Comparison of ENCODE assay signal across 1 cellular context in the genomic region with DNA sequence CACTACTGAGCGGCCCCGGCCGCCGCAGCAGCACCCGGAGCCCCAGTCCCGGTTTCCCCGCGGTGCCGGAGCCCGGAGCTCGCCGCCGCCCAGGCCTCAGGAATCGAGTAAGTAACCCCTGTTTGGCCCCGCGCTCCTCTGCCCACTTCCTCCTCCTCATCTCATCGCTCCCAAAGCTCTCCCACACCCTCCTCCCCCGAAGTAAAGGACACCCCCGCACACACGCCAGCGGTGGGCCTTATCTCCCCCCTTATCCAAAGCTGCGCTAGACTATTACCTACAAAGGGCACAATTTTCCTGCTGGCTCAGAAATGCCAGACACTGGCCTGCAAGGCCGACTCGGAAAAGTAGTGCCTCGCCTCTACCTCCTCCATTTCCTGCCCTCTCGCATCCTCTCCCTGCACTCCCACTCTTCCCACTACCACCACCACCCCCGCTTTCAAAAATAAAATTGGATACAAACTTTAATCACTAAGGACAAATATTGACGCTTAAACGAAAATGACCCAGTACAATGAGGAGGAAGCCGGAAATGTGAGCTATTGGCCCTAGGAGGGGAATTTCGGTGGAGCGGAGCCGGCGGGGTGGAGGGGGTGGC.
A peak's percentile ranks its signal among the peaks of the same experiment; 100 is the strongest.
TF ChIP-seq lines count a peak whose summit lies in the region.

No MANE protein-coding gene starts in this region.

TF ChIP-seq in HEK293, 187 proteins besides CTCF, POLR2A, EP300 and RAD21 (continued from another document and continues in another):
- TF ChIP-seq ZNF518A (tag by site-specific recombination; conservative IDR thresholded peaks at IDR 0.05; ENCODE audit: low read depth), result no peak
- TF ChIP-seq, protein P1, sequence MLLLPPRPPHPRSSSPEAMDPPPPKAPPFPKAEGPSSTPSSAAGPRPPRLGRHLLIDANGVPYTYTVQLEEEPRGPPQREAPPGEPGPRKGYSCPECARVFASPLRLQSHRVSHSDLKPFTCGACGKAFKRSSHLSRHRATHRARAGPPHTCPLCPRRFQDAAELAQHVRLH (tag by site-specific recombination; IDR thresholded peaks at IDR 0.05), result no peak
- TF ChIP-seq, protein P2, sequence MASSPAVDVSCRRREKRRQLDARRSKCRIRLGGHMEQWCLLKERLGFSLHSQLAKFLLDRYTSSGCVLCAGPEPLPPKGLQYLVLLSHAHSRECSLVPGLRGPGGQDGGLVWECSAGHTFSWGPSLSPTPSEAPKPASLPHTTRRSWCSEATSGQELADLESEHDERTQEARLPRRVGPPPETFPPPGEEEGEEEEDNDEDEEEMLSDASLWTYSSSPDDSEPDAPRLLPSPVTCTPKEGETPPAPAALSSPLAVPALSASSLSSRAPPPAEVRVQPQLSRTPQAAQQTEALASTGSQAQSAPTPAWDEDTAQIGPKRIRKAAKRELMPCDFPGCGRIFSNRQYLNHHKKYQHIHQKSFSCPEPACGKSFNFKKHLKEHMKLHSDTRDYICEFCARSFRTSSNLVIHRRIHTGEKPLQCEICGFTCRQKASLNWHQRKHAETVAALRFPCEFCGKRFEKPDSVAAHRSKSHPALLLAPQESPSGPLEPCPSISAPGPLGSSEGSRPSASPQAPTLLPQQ (tag by site-specific recombination; IDR thresholded peaks at IDR 0.05), result peak; percentile 62
- TF ChIP-seq ZNF354C (tag by site-specific recombination; IDR thresholded peaks at IDR 0.05; ENCODE audit: borderline replicate concordance, low read depth), result no peak
- TF ChIP-seq, protein P3, sequence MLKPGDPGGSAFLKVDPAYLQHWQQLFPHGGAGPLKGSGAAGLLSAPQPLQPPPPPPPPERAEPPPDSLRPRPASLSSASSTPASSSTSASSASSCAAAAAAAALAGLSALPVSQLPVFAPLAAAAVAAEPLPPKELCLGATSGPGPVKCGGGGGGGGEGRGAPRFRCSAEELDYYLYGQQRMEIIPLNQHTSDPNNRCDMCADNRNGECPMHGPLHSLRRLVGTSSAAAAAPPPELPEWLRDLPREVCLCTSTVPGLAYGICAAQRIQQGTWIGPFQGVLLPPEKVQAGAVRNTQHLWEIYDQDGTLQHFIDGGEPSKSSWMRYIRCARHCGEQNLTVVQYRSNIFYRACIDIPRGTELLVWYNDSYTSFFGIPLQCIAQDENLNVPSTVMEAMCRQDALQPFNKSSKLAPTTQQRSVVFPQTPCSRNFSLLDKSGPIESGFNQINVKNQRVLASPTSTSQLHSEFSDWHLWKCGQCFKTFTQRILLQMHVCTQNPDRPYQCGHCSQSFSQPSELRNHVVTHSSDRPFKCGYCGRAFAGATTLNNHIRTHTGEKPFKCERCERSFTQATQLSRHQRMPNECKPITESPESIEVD (tag by site-specific recombination; IDR thresholded peaks at IDR 0.05), result no peak
- no peak for TF ChIP-seq PRDM4 (tag by site-specific recombination; IDR thresholded peaks at IDR 0.05)
- TF ChIP-seq ZBTB11 (tag by site-specific recombination; conservative IDR thresholded peaks at IDR 0.05; ENCODE audit: low read depth), result peak; percentile 46
- TF ChIP-seq ZNF112 (tag by site-specific recombination; IDR thresholded peaks at IDR 0.05), result no peak
- TF ChIP-seq SCRT1 (tag by site-specific recombination; IDR thresholded peaks at IDR 0.05; ENCODE audit: borderline replicate concordance), result no peak
- TF ChIP-seq ZNF629 (tag by site-specific recombination; IDR thresholded peaks at IDR 0.05), result no peak; the same call in 1 of the 2 replicates
- no peak for TF ChIP-seq ZNF350 (tag by site-specific recombination; IDR thresholded peaks at IDR 0.05)
- TF ChIP-seq ZNF529 (tag by site-specific recombination; IDR thresholded peaks at IDR 0.05; ENCODE audit: insufficient replicate concordance), result no peak
- no peak for TF ChIP-seq ZNF239 (tag by site-specific recombination; IDR thresholded peaks at IDR 0.05)
- no peak for TF ChIP-seq ATF2 (tag by site-specific recombination; IDR thresholded peaks at IDR 0.05; ENCODE audit: low read depth)
- TF ChIP-seq, protein P4, sequence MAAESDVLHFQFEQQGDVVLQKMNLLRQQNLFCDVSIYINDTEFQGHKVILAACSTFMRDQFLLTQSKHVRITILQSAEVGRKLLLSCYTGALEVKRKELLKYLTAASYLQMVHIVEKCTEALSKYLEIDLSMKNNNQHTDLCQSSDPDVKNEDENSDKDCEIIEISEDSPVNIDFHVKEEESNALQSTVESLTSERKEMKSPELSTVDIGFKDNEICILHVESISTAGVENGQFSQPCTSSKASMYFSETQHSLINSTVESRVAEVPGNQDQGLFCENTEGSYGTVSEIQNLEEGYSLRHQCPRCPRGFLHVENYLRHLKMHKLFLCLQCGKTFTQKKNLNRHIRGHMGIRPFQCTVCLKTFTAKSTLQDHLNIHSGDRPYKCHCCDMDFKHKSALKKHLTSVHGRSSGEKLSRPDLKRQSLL (tag by site-specific recombination; IDR thresholded peaks at IDR 0.05), result no peak
- TF ChIP-seq KLF1 (tag by site-specific recombination; IDR thresholded peaks at IDR 0.05), result peak; percentile 41
- peak; percentile 85 for TF ChIP-seq ZNF600 (tag by site-specific recombination; IDR thresholded peaks at IDR 0.05)
- TF ChIP-seq ZNF416 (tag by site-specific recombination; IDR thresholded peaks at IDR 0.05), result no peak
- TF ChIP-seq ZNF501 (tag by site-specific recombination; IDR thresholded peaks at IDR 0.05), result peak; percentile 59; the same call in 1 of the 2 replicates
- TF ChIP-seq PATZ1 (tag by site-specific recombination; IDR thresholded peaks at IDR 0.05), result peak; percentile 95; the same call in 1 of the 2 replicates
- peak; percentile 52 for TF ChIP-seq KLF8 (tag by site-specific recombination; IDR thresholded peaks at IDR 0.05)
- TF ChIP-seq ZNF138 (tag by site-specific recombination; IDR thresholded peaks at IDR 0.05; ENCODE audit: borderline replicate concordance), result no peak
- peak; percentile 95 for TF ChIP-seq EGR2 (tag by site-specific recombination; IDR thresholded peaks at IDR 0.05; ENCODE audit: low read depth)
- no peak for TF ChIP-seq ZNF585B (tag by site-specific recombination; IDR thresholded peaks at IDR 0.05)
- no peak for TF ChIP-seq ZNF133 (tag by site-specific recombination; IDR thresholded peaks at IDR 0.05)
- peak; percentile 11; the same call in 1 of the 2 replicates for TF ChIP-seq ZNF394 (tag by site-specific recombination; IDR thresholded peaks at IDR 0.05; ENCODE audit: borderline replicate concordance)
- TF ChIP-seq TRIM28 (IDR thresholded peaks at IDR 0.05; ENCODE audit: borderline replicate concordance, low read length), result no peak
- peak; percentile 47; the same call in 1 of the 2 replicates for TF ChIP-seq ZFP69B (tag by site-specific recombination; IDR thresholded peaks at IDR 0.05)
- no peak for TF ChIP-seq ZNF433 (tag by site-specific recombination; IDR thresholded peaks at IDR 0.05; ENCODE audit: low read depth)
- TF ChIP-seq ZNF423 (tag by site-specific recombination; IDR thresholded peaks at IDR 0.05), result 0 out of 2 replicates have a peak, but pooled peaks have one; percentile 22
- TF ChIP-seq, protein P5, sequence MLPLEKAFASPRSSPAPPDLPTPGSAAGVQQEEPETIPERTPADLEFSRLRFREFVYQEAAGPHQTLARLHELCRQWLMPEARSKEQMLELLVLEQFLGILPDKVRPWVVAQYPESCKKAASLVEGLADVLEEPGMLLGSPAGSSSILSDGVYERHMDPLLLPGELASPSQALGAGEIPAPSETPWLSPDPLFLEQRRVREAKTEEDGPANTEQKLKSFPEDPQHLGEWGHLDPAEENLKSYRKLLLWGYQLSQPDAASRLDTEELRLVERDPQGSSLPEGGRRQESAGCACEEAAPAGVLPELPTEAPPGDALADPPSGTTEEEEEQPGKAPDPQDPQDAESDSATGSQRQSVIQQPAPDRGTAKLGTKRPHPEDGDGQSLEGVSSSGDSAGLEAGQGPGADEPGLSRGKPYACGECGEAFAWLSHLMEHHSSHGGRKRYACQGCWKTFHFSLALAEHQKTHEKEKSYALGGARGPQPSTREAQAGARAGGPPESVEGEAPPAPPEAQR (tag by site-specific recombination; IDR thresholded peaks at IDR 0.05), result peak; percentile 67; the same call in 1 of the 2 replicates
